13 cellular contexts compared by ENCODE assay signal in the genomic region with DNA sequence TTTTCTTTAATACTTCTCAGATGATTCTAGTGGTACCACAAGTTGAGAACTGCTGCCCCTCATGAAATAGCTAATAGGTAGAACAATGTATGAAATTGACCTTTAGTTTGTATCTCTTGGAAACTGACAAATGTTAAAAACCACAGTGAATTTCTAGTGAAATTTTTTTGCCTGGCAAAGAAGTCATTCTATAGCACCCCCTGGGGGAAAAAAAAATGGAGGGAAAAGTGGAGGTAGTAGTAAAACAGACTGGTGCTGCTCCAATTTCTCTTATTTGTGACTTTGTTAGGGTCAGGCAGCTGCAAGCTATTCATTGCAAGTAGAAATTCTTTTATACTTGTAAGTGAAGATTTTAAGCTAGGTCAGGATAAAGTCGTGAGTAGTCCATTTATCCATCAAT.
DNase-seq lines count a peak whose midpoint lies in the region; ATAC-seq and TF ChIP-seq lines count a peak whose summit lies in the region.
"Had no signal": no experiment of that assay in that cellular context is flagged by ENCODE, and none has a peak within 500 bp of the region (broad histone marks: within the 10 kb centered on the region; RNA-seq: fewer than 3 reads in every experiment).

No MANE protein-coding gene starts in this region.

- H3K27ac ChIP-seq in GM23338 (ENCODE audit: low read depth) = no peak overlapping the region

- peaks cover 3% of the 10 kb centered on the region; the same call in 1 of the 2 replicates for H3K4me1 ChIP-seq in GM23338 (ENCODE audit: insufficient read depth)

- H3K27ac Mint-ChIP-seq in GM23338 = no peak overlapping the region
- H3K27ac Mint-ChIP-seq: activated T-cell treated with anti-CD3 and anti-CD28 coated beads, Interleukin-2, amount 50 U/mL, for 24 hours; stimulated activated naive CD8-positive, alpha-beta T cell treated with anti-CD3 and anti-CD28 coated beads, Interleukin-15, Interleukin-2, amounts not matched to agents 100 ng/mL and 50 ng/mL, for 24 hours had no signal

- no peaks in the 10 kb centered on the region for H3K36me3 Mint-ChIP-seq in GM23338 (ENCODE audit: low read depth)

- intact Hi-C loops in lower leg skin (cut with DNase I; ENCODE audit: low total_unique reads) = no loop called here

- no peak for TF ChIP-seq POLR2A in lower leg skin (IDR thresholded peaks at IDR 0.05)

- H3K4me3 Mint-ChIP-seq in GM23338 = no peak overlapping the region
- H3K4me3 Mint-ChIP-seq: activated T-cell treated with anti-CD3 and anti-CD28 coated beads, Interleukin-2, amount 50 U/mL, for 24 hours; stimulated activated naive CD8-positive, alpha-beta T cell treated with anti-CD3 and anti-CD28 coated beads, Interleukin-15, Interleukin-2, amounts not matched to agents 100 ng/mL and 50 ng/mL, for 24 hours had no signal

- no peak for ATAC-seq in GM23338
- ATAC-seq in GM18873 (IDR thresholded peaks at IDR 0.05; ENCODE audit: low FRiP score, unreplicated experiment) = no peak
- ATAC-seq in GM21447 (IDR thresholded peaks at IDR 0.05; ENCODE audit: unreplicated experiment) = no peak

- no peaks in the 10 kb centered on the region for H3K9me3 Mint-ChIP-seq in GM23338
- H3K9me3 Mint-ChIP-seq: activated T-cell treated with anti-CD3 and anti-CD28 coated beads, Interleukin-2, amount 50 U/mL, for 24 hours had no signal

- peaks cover 17% of the 10 kb centered on the region for H3K4me1 Mint-ChIP-seq in GM23338

- WGBS in lower leg skin, 2 donors = 38 to 39% methylated on average over 1 of the region's 1 CpG

- H2AFZ ChIP-seq in GM23338 = no peak overlapping the region

- H3K27me3 ChIP-seq in GM23338 (ENCODE audit: insufficient read depth) = no peaks in the 10 kb centered on the region

- no peak overlapping the region for H3K4me2 ChIP-seq in GM23338

- H3F3A ChIP-seq in GM23338 (replicated peaks; ENCODE audit: low read depth) = no peaks in the 10 kb centered on the region

- no peaks in the 10 kb centered on the region for H3K79me2 ChIP-seq in GM23338 (replicated peaks; ENCODE audit: insufficient read depth)

- no peaks in the 10 kb centered on the region for H3K9me2 ChIP-seq in GM23338 (ENCODE audit: insufficient read depth)

- no peak overlapping the region for H3K4me3 ChIP-seq in AG09309 (ENCODE audit: control insufficient read depth, low read depth, low read length)
- H3K4me3 ChIP-seq in GM23338 = no peak overlapping the region
- H3K4me3 ChIP-seq in fibroblast of the aortic adventitia (ENCODE audit: low read depth, low read length) = no peak overlapping the region
- H3K4me3 ChIP-seq in lower leg skin (ENCODE audit: low read depth, poor library complexity, severe bottlenecking) = no peak overlapping the region

- no peaks in the 10 kb centered on the region for H3K36me3 ChIP-seq in GM23338 (ENCODE audit: insufficient read depth)

- peak; percentile 37 for TF ChIP-seq CTCF in AG09309 (IDR thresholded peaks at IDR 0.05; ENCODE audit: control insufficient read depth, insufficient read depth, low read depth, low read length, missing control alignments)
- peak; percentile 41 to 54 for TF ChIP-seq CTCF in GM23338 (conservative IDR thresholded peaks at IDR 0.05; ENCODE audit: low read depth in 2 of 2)
- no peak for TF ChIP-seq CTCF in fibroblast of the aortic adventitia (IDR thresholded peaks at IDR 0.05; ENCODE audit: insufficient read depth, low read length)
- TF ChIP-seq CTCF in lower leg skin (IDR thresholded peaks at IDR 0.05) = no peak

- no peaks in the 10 kb centered on the region for H4K20me1 ChIP-seq in GM23338 (replicated peaks; ENCODE audit: insufficient read depth)

- DNase-seq in AG09309 (ENCODE audit: low read depth) (no peak), GM23338 (ENCODE audit: low spot score) (peak; percentile 60), RKO (ENCODE audit: low spot score) (peak; percentile 6), fibroblast of the aortic adventitia (ENCODE audit: low read depth) (peak; percentile 5), lower leg skin (ENCODE audit: low spot score in 2 of 2) (no peak)
- no peak for DNase-seq in activated CD4-positive, alpha-beta T cell treated with anti-CD3 and anti-CD28 coated beads for 48 hours
- DNase-seq: activated T-cell treated with anti-CD3 and anti-CD28 coated beads, Interleukin-2, amount 50 U/mL, for 24 hours; GOT3; SHP77; stimulated activated CD4-positive, alpha-beta T cell treated with anti-CD3 and anti-CD28 coated beads, Interleukin-4, amount 100 ng/mL, for 4 hours had no signal

- H3K27me3 Mint-ChIP-seq in GM23338 (ENCODE audit: insufficient read depth, low read depth, poor library complexity) = no peaks in the 10 kb centered on the region
- H3K27me3 Mint-ChIP-seq: activated T-cell treated with anti-CD3 and anti-CD28 coated beads, Interleukin-2, amount 50 U/mL, for 24 hours; stimulated activated naive CD8-positive, alpha-beta T cell treated with anti-CD3 and anti-CD28 coated beads, Interleukin-15, Interleukin-2, amounts not matched to agents 100 ng/mL and 50 ng/mL, for 24 hours had no signal

TF ChIP-seq in GM23338, 12 proteins besides CTCF, POLR2A, EP300 and RAD21 (continues in another document):
- no peak for TF ChIP-seq CREB1 (CRISPR knock-in tag; IDR thresholded peaks at IDR 0.05; ENCODE audit: low read depth)
- no peak for TF ChIP-seq EZH2 (IDR thresholded peaks at IDR 0.05; ENCODE audit: low read depth, unreplicated experiment)
- TF ChIP-seq NANOG (IDR thresholded peaks at IDR 0.05; ENCODE audit: borderline replicate concordance) = no peak
- TF ChIP-seq STAT1 (IDR thresholded peaks at IDR 0.05; ENCODE audit: unreplicated experiment) = no peak
- TF ChIP-seq JUNB (IDR thresholded peaks at IDR 0.05; ENCODE audit: unreplicated experiment) = no peak
- TF ChIP-seq ZNF114 (CRISPR knock-in tag; IDR thresholded peaks at IDR 0.05) = no peak
- no peak for TF ChIP-seq POLR2AphosphoS5 (IDR thresholded peaks at IDR 0.05; ENCODE audit: low read depth)
- TF ChIP-seq, protein P1, sequence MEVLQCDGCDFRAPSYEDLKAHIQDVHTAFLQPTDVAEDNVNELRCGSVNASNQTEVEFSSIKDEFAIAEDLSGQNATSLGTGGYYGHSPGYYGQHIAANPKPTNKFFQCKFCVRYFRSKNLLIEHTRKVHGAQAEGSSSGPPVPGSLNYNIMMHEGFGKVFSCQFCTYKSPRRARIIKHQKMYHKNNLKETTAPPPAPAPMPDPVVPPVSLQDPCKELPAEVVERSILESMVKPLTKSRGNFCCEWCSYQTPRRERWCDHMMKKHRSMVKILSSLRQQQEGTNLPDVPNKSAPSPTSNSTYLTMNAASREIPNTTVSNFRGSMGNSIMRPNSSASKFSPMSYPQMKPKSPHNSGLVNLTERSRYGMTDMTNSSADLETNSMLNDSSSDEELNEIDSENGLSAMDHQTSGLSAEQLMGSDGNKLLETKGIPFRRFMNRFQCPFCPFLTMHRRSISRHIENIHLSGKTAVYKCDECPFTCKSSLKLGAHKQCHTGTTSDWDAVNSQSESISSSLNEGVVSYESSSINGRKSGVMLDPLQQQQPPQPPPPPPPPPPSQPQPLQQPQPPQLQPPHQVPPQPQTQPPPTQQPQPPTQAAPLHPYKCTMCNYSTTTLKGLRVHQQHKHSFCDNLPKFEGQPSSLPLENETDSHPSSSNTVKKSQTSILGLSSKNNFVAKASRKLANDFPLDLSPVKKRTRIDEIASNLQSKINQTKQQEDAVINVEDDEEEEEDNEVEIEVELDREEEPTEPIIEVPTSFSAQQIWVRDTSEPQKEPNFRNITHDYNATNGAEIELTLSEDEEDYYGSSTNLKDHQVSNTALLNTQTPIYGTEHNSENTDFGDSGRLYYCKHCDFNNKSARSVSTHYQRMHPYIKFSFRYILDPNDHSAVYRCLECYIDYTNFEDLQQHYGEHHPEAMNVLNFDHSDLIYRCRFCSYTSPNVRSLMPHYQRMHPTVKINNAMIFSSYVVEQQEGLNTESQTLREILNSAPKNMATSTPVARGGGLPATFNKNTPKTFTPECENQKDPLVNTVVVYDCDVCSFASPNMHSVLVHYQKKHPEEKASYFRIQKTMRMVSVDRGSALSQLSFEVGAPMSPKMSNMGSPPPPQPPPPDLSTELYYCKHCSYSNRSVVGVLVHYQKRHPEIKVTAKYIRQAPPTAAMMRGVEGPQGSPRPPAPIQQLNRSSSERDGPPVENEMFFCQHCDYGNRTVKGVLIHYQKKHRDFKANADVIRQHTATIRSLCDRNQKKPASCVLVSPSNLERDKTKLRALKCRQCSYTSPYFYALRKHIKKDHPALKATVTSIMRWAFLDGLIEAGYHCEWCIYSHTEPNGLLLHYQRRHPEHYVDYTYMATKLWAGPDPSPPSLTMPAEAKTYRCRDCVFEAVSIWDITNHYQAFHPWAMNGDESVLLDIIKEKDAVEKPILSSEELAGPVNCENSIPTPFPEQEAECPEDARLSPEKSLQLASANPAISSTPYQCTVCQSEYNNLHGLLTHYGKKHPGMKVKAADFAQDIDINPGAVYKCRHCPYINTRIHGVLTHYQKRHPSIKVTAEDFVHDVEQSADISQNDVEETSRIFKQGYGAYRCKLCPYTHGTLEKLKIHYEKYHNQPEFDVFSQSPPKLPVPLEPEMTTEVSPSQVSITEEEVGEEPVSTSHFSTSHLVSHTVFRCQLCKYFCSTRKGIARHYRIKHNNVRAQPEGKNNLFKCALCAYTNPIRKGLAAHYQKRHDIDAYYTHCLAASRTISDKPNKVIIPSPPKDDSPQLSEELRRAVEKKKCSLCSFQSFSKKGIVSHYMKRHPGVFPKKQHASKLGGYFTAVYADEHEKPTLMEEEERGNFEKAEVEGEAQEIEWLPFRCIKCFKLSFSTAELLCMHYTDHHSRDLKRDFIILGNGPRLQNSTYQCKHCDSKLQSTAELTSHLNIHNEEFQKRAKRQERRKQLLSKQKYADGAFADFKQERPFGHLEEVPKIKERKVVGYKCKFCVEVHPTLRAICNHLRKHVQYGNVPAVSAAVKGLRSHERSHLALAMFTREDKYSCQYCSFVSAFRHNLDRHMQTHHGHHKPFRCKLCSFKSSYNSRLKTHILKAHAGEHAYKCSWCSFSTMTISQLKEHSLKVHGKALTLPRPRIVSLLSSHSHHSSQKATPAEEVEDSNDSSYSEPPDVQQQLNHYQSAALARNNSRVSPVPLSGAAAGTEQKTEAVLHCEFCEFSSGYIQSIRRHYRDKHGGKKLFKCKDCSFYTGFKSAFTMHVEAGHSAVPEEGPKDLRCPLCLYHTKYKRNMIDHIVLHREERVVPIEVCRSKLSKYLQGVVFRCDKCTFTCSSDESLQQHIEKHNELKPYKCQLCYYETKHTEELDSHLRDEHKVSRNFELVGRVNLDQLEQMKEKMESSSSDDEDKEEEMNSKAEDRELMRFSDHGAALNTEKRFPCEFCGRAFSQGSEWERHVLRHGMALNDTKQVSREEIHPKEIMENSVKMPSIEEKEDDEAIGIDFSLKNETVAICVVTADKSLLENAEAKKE (CRISPR knock-in tag; IDR thresholded peaks at IDR 0.05) = no peak

Comparison
In these comparisons a context has a peak if more than half of its experiments do, and no peak if none do; other contexts are left out.
1. DNase-seq: peak in GM23338 (single experiment), RKO (single experiment) and fibroblast of the aortic adventitia (single experiment); none in AG09309 (single experiment), lower leg skin (0 of 2) and activated CD4-positive, alpha-beta T cell treated with anti-CD3 and anti-CD28 coated beads for 48 hours (single experiment).
2. CTCF ChIP-seq: peak in AG09309 (single experiment) and GM23338 (2 of 2); none in fibroblast of the aortic adventitia (single experiment) and lower leg skin (0 of 3).